In the genomic region with DNA sequence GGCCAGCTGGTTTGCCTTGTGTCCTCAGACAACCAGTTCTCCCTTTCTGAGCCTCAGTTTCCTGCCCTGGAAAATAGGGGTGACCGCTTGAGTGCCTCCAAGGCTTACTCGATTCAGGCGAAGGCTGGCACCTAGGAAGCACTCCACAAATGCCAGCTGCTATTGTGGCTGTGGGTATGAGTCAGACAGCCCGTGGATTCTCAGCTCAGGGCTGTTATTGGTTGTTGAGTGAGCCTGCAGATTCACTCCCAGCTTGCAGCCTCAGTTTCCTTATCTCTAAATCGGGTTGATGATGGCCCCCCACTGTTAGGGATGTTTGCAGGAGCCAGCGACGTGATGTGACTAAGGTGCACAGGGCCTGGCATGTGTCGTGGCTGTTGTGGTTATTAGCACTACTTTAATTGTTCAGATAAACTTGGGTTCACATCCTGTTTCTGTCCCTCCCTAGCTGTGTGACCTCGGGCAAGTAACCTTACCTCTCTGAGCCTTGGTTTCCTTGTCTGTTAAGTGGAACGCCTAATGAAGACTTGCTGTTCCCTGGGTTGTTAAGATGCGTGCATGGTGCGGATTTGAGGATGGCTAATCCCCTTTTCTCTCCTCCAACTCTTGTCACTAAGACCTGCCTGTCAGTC, we compare ENCODE assay signal across 12 cellular contexts. TPM values are rescaled to one million over a fixed set of nuclear protein-coding genes. Genes with fewer than 3 reads are reported as not detected.
DNase-seq lines count a peak whose midpoint lies in the region; ATAC-seq and TF ChIP-seq lines count a peak whose summit lies in the region.
"Had no signal": no experiment of that assay in that cellular context is flagged by ENCODE, and none has a peak within 500 bp of the region (broad histone marks: within the 10 kb centered on the region; RNA-seq: fewer than 3 reads in every experiment).

No MANE protein-coding gene starts in this region.

- H2AFZ ChIP-seq in PC-9 = no peak overlapping the region
- no peak overlapping the region for H2AFZ ChIP-seq in parathyroid adenoma

- H3K4me1 Mint-ChIP-seq in dendritic cell treated with granulocyte-macrophage colony-stimulating factor and Interleukin-4, amounts not matched to agents 40 ng/mL and 50 ng/mL, for 4 days (ENCODE audit: low read depth) = peaks cover 41% of the 10 kb centered on the region

- no peaks in the 10 kb centered on the region for H3K36me3 ChIP-seq in PC-9 (ENCODE audit: low read depth)
- H3K36me3 ChIP-seq in parathyroid adenoma (ENCODE audit: control insufficient read depth, insufficient read depth, low read length) = no peaks in the 10 kb centered on the region
- H3K36me3 ChIP-seq: right atrium auricular region, transverse colon had no signal

- H3K27me3 Mint-ChIP-seq in dendritic cell treated with granulocyte-macrophage colony-stimulating factor and Interleukin-4, amounts not matched to agents 40 ng/mL and 50 ng/mL, for 4 days = peaks cover 5% of the 10 kb centered on the region

- CTCF ChIA-PET in PC-9 (lab: Charles Lee) = no interaction called here

- no peak for ATAC-seq in HG02759 (IDR thresholded peaks at IDR 0.05; ENCODE audit: unreplicated experiment)

- no TSS peak for BruUV-seq in PC-9 (replicated peaks; lab: Mats Ljungman, UMichigan)

- H3K27ac ChIP-seq in PC-9 (no peak overlapping the region), parathyroid adenoma (no peak overlapping the region)
- H3K27ac ChIP-seq: 22Rv1, transverse colon had no signal

- H3K27me3 ChIP-seq in PC-9 (ENCODE audit: insufficient read depth, low read depth) = no peaks in the 10 kb centered on the region
- no peaks in the 10 kb centered on the region for H3K27me3 ChIP-seq in parathyroid adenoma (ENCODE audit: control insufficient read depth, insufficient read depth, low read length)
- H3K27me3 ChIP-seq: right atrium auricular region, transverse colon had no signal

- no peaks in the 10 kb centered on the region for H3K9me2 ChIP-seq in PC-9 (ENCODE audit: insufficient read depth)

- peaks cover 16% of the 10 kb centered on the region for H3K4me1 ChIP-seq in PC-9 (replicated peaks; ENCODE audit: insufficient read depth)
- peaks cover 22% of the 10 kb centered on the region for H3K4me1 ChIP-seq in parathyroid adenoma

- H3K9ac ChIP-seq in parathyroid adenoma = no peak overlapping the region

- H3K4me3 Mint-ChIP-seq in dendritic cell treated with granulocyte-macrophage colony-stimulating factor and Interleukin-4, amounts not matched to agents 40 ng/mL and 50 ng/mL, for 4 days = no peak overlapping the region

- H3K79me2 ChIP-seq in PC-9 (ENCODE audit: low read depth) (peaks cover 17% of the 10 kb centered on the region), parathyroid adenoma (peaks cover 42% of the 10 kb centered on the region)

- no peaks in the 10 kb centered on the region for H3K9me3 Mint-ChIP-seq in dendritic cell treated with granulocyte-macrophage colony-stimulating factor and Interleukin-4, amounts not matched to agents 40 ng/mL and 50 ng/mL, for 4 days

- H3K4me3 ChIP-seq in PC-9 = no peak overlapping the region
- no peak overlapping the region for H3K4me3 ChIP-seq in parathyroid adenoma (ENCODE audit: low read depth, low read length)
- H3K4me3 ChIP-seq: right atrium auricular region had no signal

- H3F3A ChIP-seq in PC-9 (ENCODE audit: insufficient read depth, low read depth) = peaks cover 9% of the 10 kb centered on the region; the same call in 1 of the 2 replicates

- peak overlapping the region; percentile 86 for H3K27ac Mint-ChIP-seq in dendritic cell treated with granulocyte-macrophage colony-stimulating factor and Interleukin-4, amounts not matched to agents 40 ng/mL and 50 ng/mL, for 4 days

- POLR2A ChIA-PET in PC-9 (lab: Charles Lee; ENCODE audit: unreplicated experiment) = interaction anchor here (0.6 kb wide), 1 partner anchor 815 kb away, joined by 7 read pairs; no protein-coding TSS in a partner anchor

- peak; percentile 24 for DNase-seq in DMS 273 (lab: John Stamatoyannopoulos, UW; ENCODE audit: unreplicated experiment)
- no peak for DNase-seq in DMS 273 treated with DMSO at 0.1 percent for 48 hours (lab: John Stamatoyannopoulos, UW)
- no peak for DNase-seq in PC-9
- no peak for DNase-seq in NCI-H1105 treated with DMSO at 0.1 percent for 48 hours (lab: John Stamatoyannopoulos, UW)
- no peak for DNase-seq in posterior vena cava (ENCODE audit: low spot score)
- DNase-seq: transverse colon had no signal

- H3K9me3 ChIP-seq in PC-9 (ENCODE audit: insufficient read depth, low read depth) (no peaks in the 10 kb centered on the region), parathyroid adenoma (ENCODE audit: control insufficient read depth, low read length) (no peaks in the 10 kb centered on the region)
- H3K9me3 ChIP-seq: right atrium auricular region, transverse colon had no signal

- intact Hi-C loops in PC-9 (cut with micrococcal nuclease; ENCODE audit: unreplicated experiment) = no loop called here
- intact Hi-C loops in dendritic cell treated with granulocyte-macrophage colony-stimulating factor and Interleukin-4, amounts not matched to agents 40 ng/mL and 50 ng/mL, for 4 days (cut with micrococcal nuclease) = loop anchor here (5.0 kb wide), 1 partner anchor 84 kb away; no protein-coding TSS in a partner anchor
- intact Hi-C loops in posterior vena cava (cut with DNase I) = loop anchor here in 1 of 2 donors (5.0 kb wide), 1 partner anchor 84 kb away; no protein-coding TSS in a partner anchor

- TF ChIP-seq CTCF in PC-9 (conservative IDR thresholded peaks at IDR 0.05) (no peak), parathyroid adenoma (IDR thresholded peaks at IDR 0.05) (no peak)

- peaks cover 12% of the 10 kb centered on the region for H3K36me3 Mint-ChIP-seq in dendritic cell treated with granulocyte-macrophage colony-stimulating factor and Interleukin-4, amounts not matched to agents 40 ng/mL and 50 ng/mL, for 4 days (ENCODE audit: low read depth)

- peaks cover 24% of the 10 kb centered on the region; the same call in 1 of the 2 replicates for H4K20me1 ChIP-seq in PC-9 (ENCODE audit: insufficient read depth)

- 0 out of 2 replicates have a peak overlapping the region, but pooled peaks have one; percentile 99 for H3K4me2 ChIP-seq in PC-9
- peak overlapping the region; percentile 95 for H3K4me2 ChIP-seq in parathyroid adenoma (ENCODE audit: low read length)

RNA-seq across cellular contexts. Expression of a gene that starts 2.4 kb away (rescaled TPM):
- total RNA-seq in PC-9 (2021) (49.4 and 85.8 TPM in 2 replicates), posterior vena cava (10 to 100 TPM; 26.7 to 31.5 TPM)

RNA-seq across cellular contexts. Expression of a gene that starts 8.3 kb away (rescaled TPM):
- total RNA-seq in PC-9 (2021) = not detected in 2 replicates
- total RNA-seq in posterior vena cava = 1 to 10 TPM; 2.9 to 3.6 TPM
- total RNA-seq: NCI-H460 had no signal
